Comparison of ENCODE assay signal across 8 cellular contexts in genomic region chr5:43602456-43602817, GRCh38. TPM values are rescaled to one million over a fixed set of nuclear protein-coding genes. Genes with fewer than 3 reads are reported as not detected.
DNase-seq lines count a peak whose midpoint lies in the region; ATAC-seq lines count a peak whose summit lies in the region.

No MANE protein-coding gene starts in this region.

- ATAC-seq in HG03025 (IDR thresholded peaks at IDR 0.05; ENCODE audit: low FRiP score, unreplicated experiment), result peak; percentile 31

- DNase-seq in activated T-cell treated with anti-CD3 and anti-CD28 coated beads for 24 hours (ENCODE audit: low read depth), result peak; percentile 5
- DNase-seq in activated T-cell treated with anti-CD3 and anti-CD28 coated beads, Interleukin-2, amount 50 U/mL, for 1 hour, result no peak
- peak; percentile 88 for DNase-seq in NCI-H2227 treated with DMSO at 0.1 percent for 48 hours (lab: John Stamatoyannopoulos, UW)
- DNase-seq in activated CD8-positive, alpha-beta memory T cell treated with anti-CD3 and anti-CD28 coated beads, Interleukin-2, amount 50 U/mL, for 48 hours, result peak; percentile 57
- DNase-seq in fibroblast of gingiva (ENCODE audit: low read depth), result peak; percentile 47
- peak; percentile 59 for DNase-seq in myocyte (ENCODE audit: low read depth)
- no peak for DNase-seq in inferior parietal cortex (ENCODE audit: extremely low spot score)

RNA-seq across cellular contexts. Expression of gene NNT, which starts 0.5 kb away (rescaled TPM):
- total RNA-seq in myocyte, result 170 and 190 TPM in 2 replicates
- polyA plus RNA-seq in myocyte (2012), result 52.9 TPM

RNA-seq across cellular contexts. Expression of gene PAIP1, which starts 45.6 kb away (rescaled TPM):
- 131 and 141 TPM in 2 replicates for total RNA-seq in myocyte
- 94.8 TPM for polyA plus RNA-seq in myocyte (2012)

Comparison
In these comparisons a context has a peak if more than half of its experiments do, and no peak if none do; other contexts are left out.
1. DNase-seq: peak in activated T-cell treated with anti-CD3 and anti-CD28 coated beads for 24 hours (single experiment), NCI-H2227 treated with DMSO at 0.1 percent for 48 hours (single experiment), activated CD8-positive, alpha-beta memory T cell treated with anti-CD3 and anti-CD28 coated beads, Interleukin-2, amount 50 U/mL, for 48 hours (single experiment), fibroblast of gingiva (single experiment) and myocyte (single experiment); none in activated T-cell treated with anti-CD3 and anti-CD28 coated beads, Interleukin-2, amount 50 U/mL, for 1 hour (single experiment) and inferior parietal cortex (single experiment).